In genomic region chr1:58824753-58825389, GRCh38 we compare ENCODE assay signal across 18 cellular contexts. TPM values are rescaled to one million over a fixed set of nuclear protein-coding genes. Genes with fewer than 3 reads are reported as not detected.
DNase-seq lines count a peak whose midpoint lies in the region; ATAC-seq and TF ChIP-seq lines count a peak whose summit lies in the region.
"Had no signal": no experiment of that assay in that cellular context is flagged by ENCODE, and none has a peak within 500 bp of the region (broad histone marks: within the 10 kb centered on the region; RNA-seq: fewer than 3 reads in every experiment).

No MANE protein-coding gene starts in this region.

- H2AFZ ChIP-seq in SK-N-SH (ENCODE audit: low read depth): no peak overlapping the region
- H2AFZ ChIP-seq: neural progenitor cell had no signal

- peaks cover 23% of the 10 kb centered on the region for H3K9me3 Mint-ChIP-seq in osteocyte (ENCODE audit: unreplicated experiment)
- H3K9me3 Mint-ChIP-seq in natural killer cell: peaks cover 2 to 15% of the 10 kb centered on the region in 2 donors

- intact Hi-C loops in heart right ventricle (cut with DNase I) (no loop called here), natural killer cell (cut with micrococcal nuclease) (no loop called here)

- H4K20me1 ChIP-seq in SK-N-SH (ENCODE audit: insufficient read depth): no peaks in the 10 kb centered on the region

- no peak overlapping the region for H3K9ac ChIP-seq in SK-N-SH
- H3K9ac ChIP-seq: neural progenitor cell had no signal

- no peaks in the 10 kb centered on the region for H3K79me2 ChIP-seq in SK-N-SH (ENCODE audit: insufficient read depth)

- H3K4me3 Mint-ChIP-seq in osteocyte (ENCODE audit: unreplicated experiment): no peak overlapping the region
- no peak overlapping the region for H3K4me3 Mint-ChIP-seq in natural killer cell
- H3K4me3 Mint-ChIP-seq: activated naive CD4-positive, alpha-beta T cell treated with anti-CD3 and anti-CD28 coated beads for 36 hours; neural progenitor cell had no signal

- H3K27me3 ChIP-seq in RWPE2 (ENCODE audit: insufficient read depth, poor library complexity, severe bottlenecking): no peaks in the 10 kb centered on the region
- H3K27me3 ChIP-seq in heart right ventricle: no peaks in the 10 kb centered on the region
- H3K27me3 ChIP-seq in SK-N-SH (ENCODE audit: insufficient read depth): no peaks in the 10 kb centered on the region
- H3K27me3 ChIP-seq: dorsolateral prefrontal cortex, neural progenitor cell, tibial nerve had no signal

- peaks cover 20% of the 10 kb centered on the region for H3K4me1 Mint-ChIP-seq in osteocyte (ENCODE audit: unreplicated experiment)
- peaks cover 0 to 3% of the 10 kb centered on the region in 2 donors for H3K4me1 Mint-ChIP-seq in natural killer cell
- H3K4me1 Mint-ChIP-seq: neural progenitor cell had no signal

- H3K9me3 ChIP-seq in HEK293 (ENCODE audit: control insufficient read depth, insufficient read depth, low read depth, low read length): 0 out of 2 replicates have a peak, but pooled peaks cover 2% of the 10 kb centered on the region
- H3K9me3 ChIP-seq in RWPE2 (ENCODE audit: severe bottlenecking): peaks cover 14% of the 10 kb centered on the region
- peaks cover 0 to 25% (median 9%) of the 10 kb centered on the region in 11 donors for H3K9me3 ChIP-seq in heart right ventricle
- H3K9me3 ChIP-seq in SK-N-SH: peaks cover 23% of the 10 kb centered on the region; the same call in 1 of the 2 replicates

- TF ChIP-seq CTCF in HEK293 (tag by site-specific recombination; IDR thresholded peaks at IDR 0.05) (no peak), RWPE2 (IDR thresholded peaks at IDR 0.05; ENCODE audit: poor library complexity, severe bottlenecking) (no peak), heart right ventricle (IDR thresholded peaks at IDR 0.05) (no peak), osteocyte (IDR thresholded peaks at IDR 0.05) (no peak), natural killer cell (IDR thresholded peaks at IDR 0.05) (no peak), SK-N-SH (IDR thresholded peaks at IDR 0.05) (no peak), foreskin fibroblast (IDR thresholded peaks at IDR 0.05; ENCODE audit: low read depth, low read length) (no peak)

- H3K36me3 Mint-ChIP-seq in osteocyte (ENCODE audit: unreplicated experiment): peaks cover 17% of the 10 kb centered on the region
- H3K36me3 Mint-ChIP-seq in natural killer cell: peaks cover 27% of the 10 kb centered on the region

- no peaks in the 10 kb centered on the region for H3K4me1 ChIP-seq in HEK293 (ENCODE audit: control insufficient read depth, insufficient read depth, low read length)
- H3K4me1 ChIP-seq in RWPE2 (ENCODE audit: insufficient read depth, poor library complexity, severe bottlenecking): peaks cover 33% of the 10 kb centered on the region
- H3K4me1 ChIP-seq in heart right ventricle: peaks cover 0 to 30% (median 13%) of the 10 kb centered on the region in 9 donors
- H3K4me1 ChIP-seq in SK-N-SH (ENCODE audit: control insufficient read depth in 1 of 2, insufficient read depth in 2 of 2, low read depth in 1 of 2, low read length in 1 of 2): 0 out of 4 replicates have a peak, but pooled peaks cover 0 to 5% of the 10 kb centered on the region in 2 experiments
- H3K4me1 ChIP-seq: neural progenitor cell had no signal

- no peak overlapping the region for H3K4me3 ChIP-seq in HEK293 (ENCODE audit: low read depth, low read length)
- no peak overlapping the region for H3K4me3 ChIP-seq in RWPE2 (ENCODE audit: severe bottlenecking)
- no peak overlapping the region for H3K4me3 ChIP-seq in heart right ventricle
- no peak overlapping the region for H3K4me3 ChIP-seq in SK-N-SH (ENCODE audit: low read depth in 2 of 2, low read length in 1 of 2)
- H3K4me3 ChIP-seq in foreskin fibroblast (ENCODE audit: low read depth in 1 of 2, low read length in 2 of 2): no peak overlapping the region
- H3K4me3 ChIP-seq: dorsolateral prefrontal cortex, GM12878, neural progenitor cell, tibial nerve had no signal

- no peak for TF ChIP-seq EP300 in SK-N-SH (IDR thresholded peaks at IDR 0.05; ENCODE audit: borderline replicate concordance in 1 of 2, low read depth in 1 of 2, low read length in 1 of 2)

- H3K36me3 ChIP-seq in HEK293 (ENCODE audit: control insufficient read depth in 2 of 2, insufficient read depth in 1 of 2, low read length in 2 of 2): no peaks in the 10 kb centered on the region
- H3K36me3 ChIP-seq in RWPE2 (ENCODE audit: low read depth): no peaks in the 10 kb centered on the region
- H3K36me3 ChIP-seq in heart right ventricle: no peaks in the 10 kb centered on the region
- H3K36me3 ChIP-seq in SK-N-SH (replicated peaks in 1 of 2; ENCODE audit: control insufficient read depth in 1 of 2, insufficient read depth in 2 of 2, low read length in 1 of 2): no peaks in the 10 kb centered on the region
- H3K36me3 ChIP-seq: neural progenitor cell, tibial nerve had no signal

- H3K27me3 Mint-ChIP-seq in osteocyte (ENCODE audit: unreplicated experiment) (no peaks in the 10 kb centered on the region), natural killer cell (ENCODE audit: low read depth in 2 of 2) (peaks cover 0 to 3% of the 10 kb centered on the region in 2 donors)

- CTCF ChIA-PET in HEK293 (lab: Yijun Ruan, JAX) (no interaction called here), SK-N-SH (lab: Yijun Ruan, JAX) (no interaction called here)

- WGBS in heart right ventricle, 2 donors: 50 to 63% methylated on average over 5 of the region's 5 CpGs
- 61% methylated on average over 5 of the region's 5 CpGs for WGBS in SK-N-SH (ENCODE audit: low lambda C conversion rate)

- no peak for TF ChIP-seq RAD21 in SK-N-SH (IDR thresholded peaks at IDR 0.05; ENCODE audit: low read length)

- ATAC-seq in RWPE2 (ENCODE audit: low read depth) (peak; percentile 84), heart right ventricle (peak in 7 of 8 donors; percentile 29 to 83 (median 75)), natural killer cell (no peak)
- ATAC-seq: GM12878, HepG2 had no signal

- no peak overlapping the region for H3K4me2 ChIP-seq in SK-N-SH
- H3K4me2 ChIP-seq: neural progenitor cell had no signal

- H3K27ac Mint-ChIP-seq in osteocyte (ENCODE audit: unreplicated experiment) (peak overlapping the region; percentile 31), natural killer cell (no peak overlapping the region)
- H3K27ac Mint-ChIP-seq: activated naive CD4-positive, alpha-beta T cell treated with anti-CD3 and anti-CD28 coated beads for 36 hours; neural progenitor cell had no signal

- H3K27ac ChIP-seq in HEK293 (ENCODE audit: extremely low read depth, low read depth, low read length) (no peak overlapping the region), RWPE2 (ENCODE audit: poor library complexity, severe bottlenecking) (peak overlapping the region; percentile 87), heart right ventricle (peak overlapping the region in 1 of 10 donors; percentile 19), SK-N-SH (ENCODE audit: low read depth in 2 of 2, low read length in 1 of 2) (no peak overlapping the region)
- H3K27ac ChIP-seq: dorsolateral prefrontal cortex, neural progenitor cell, tibial nerve had no signal

- DNase-seq in RWPE2 (ENCODE audit: low spot score) (peak; percentile 84), heart right ventricle (peak; percentile 40 to 50), osteocyte (ENCODE audit: extremely low spot score, unreplicated experiment) (no peak), epidermal melanocyte (ENCODE audit: insufficient read length, low spot score) (no peak), natural killer cell (no peak), SK-N-SH (no peak), foreskin fibroblast (no peak)
- DNase-seq: activated CD4-positive, alpha-beta T cell treated with anti-CD3 and anti-CD28 coated beads for 1 hour; activated CD8-positive, alpha-beta memory T cell treated with anti-CD3 and anti-CD28 coated beads, Interleukin-2, amount 50 U/mL, for 4 hours; activated naive CD4-positive, alpha-beta T cell treated with anti-CD3 and anti-CD28 coated beads for 36 hours; dorsolateral prefrontal cortex; NK-92 treated with Interleukin-12 subunit alpha and Interleukin-12 subunit beta, amount 100 ng/mL, for 24 hours; T-helper 9 cell had no signal

- H3F3A ChIP-seq in SK-N-SH (replicated peaks; ENCODE audit: insufficient read depth): peaks cover 8% of the 10 kb centered on the region

- no peaks in the 10 kb centered on the region for H3K9me2 ChIP-seq in SK-N-SH

- POLR2A ChIA-PET in HEK293 (lab: Yijun Ruan, JAX) (no interaction called here), SK-N-SH (lab: Yijun Ruan, JAX) (no interaction called here)

TF ChIP-seq in HEK293, 187 proteins besides CTCF, POLR2A, EP300 and RAD21:
- TF ChIP-seq ZNF146 (tag by site-specific recombination; IDR thresholded peaks at IDR 0.05) (no peak), KLF1 (tag by site-specific recombination; IDR thresholded peaks at IDR 0.05) (peak; percentile 76)
TF ChIP-seq in HEK293: peak in this region for 1.

TF ChIP-seq in SK-N-SH, 30 proteins besides CTCF, POLR2A, EP300 and RAD21 (continues in another document):
- no peak for TF ChIP-seq GATA2 (CRISPR knock-in tag; IDR thresholded peaks at IDR 0.05)
- no peak for TF ChIP-seq RFX5 (IDR thresholded peaks at IDR 0.05; ENCODE audit: low read length)
- no peak for TF ChIP-seq TAF1 (IDR thresholded peaks at IDR 0.05; ENCODE audit: borderline replicate concordance, low read depth, low read length)
- no peak for TF ChIP-seq TCF12 (IDR thresholded peaks at IDR 0.05)
- TF ChIP-seq GABPA (IDR thresholded peaks at IDR 0.05; ENCODE audit: low read depth): no peak
- no peak for TF ChIP-seq FOSL2 (IDR thresholded peaks at IDR 0.05; ENCODE audit: borderline replicate concordance, low read depth)
- TF ChIP-seq MAX (IDR thresholded peaks at IDR 0.05; ENCODE audit: low read depth): no peak
- no peak for TF ChIP-seq TEAD4 (IDR thresholded peaks at IDR 0.05; ENCODE audit: borderline replicate concordance, insufficient read depth)
- no peak for TF ChIP-seq MEF2A (IDR thresholded peaks at IDR 0.05; ENCODE audit: borderline replicate concordance, low read depth)
- TF ChIP-seq FOXJ3 (CRISPR knock-in tag; IDR thresholded peaks at IDR 0.05): no peak

RNA-seq across cellular contexts. Expression of gene JUN, which starts 41.0 kb away (rescaled TPM):
- total RNA-seq in heart right ventricle (100 to 1,000 TPM in 3 of 10 donors, 10 to 100 TPM in 7; 47.0 to 209 (median 78.8) TPM), osteocyte (115 and 134 TPM in 2 replicates), natural killer cell (1,000 to 10,000 TPM; 1,209 to 1,942 (median 1,808) TPM)
- polyA plus RNA-seq in heart right ventricle (10 to 100 TPM; 48.8 to 78.3 TPM), SK-N-SH (2012; rRNA removed) (54.6 and 66.5 TPM in 2 replicates)
- 34.2 and 46.9 TPM in 2 replicates for polyA plus RNA-seq in SK-N-SH (2012; cell fraction: cytosol; rRNA removed)
- 83.5 and 100 TPM in 2 replicates for polyA plus RNA-seq in SK-N-SH (2012; cell fraction: nucleus; rRNA removed)

Comparison
In these comparisons a context has a peak if more than half of its experiments do, and no peak if none do; other contexts are left out.
1. ATAC-seq: peak in RWPE2 (single experiment) and heart right ventricle (7 of 8); none in natural killer cell (0 of 3).
2. DNase-seq: peak in RWPE2 (single experiment) and heart right ventricle (2 of 2); none in osteocyte (single experiment), epidermal melanocyte (single experiment), natural killer cell (single experiment), SK-N-SH (single experiment) and foreskin fibroblast (0 of 2).